27 cellular contexts compared by ENCODE assay signal in genomic region chr18:58095655-58096054, GRCh38. TPM values are rescaled to one million over a fixed set of nuclear protein-coding genes. Genes with fewer than 3 reads are reported as not detected.
DNase-seq lines count a peak whose midpoint lies in the region; ATAC-seq and TF ChIP-seq lines count a peak whose summit lies in the region.
"Had no signal": no experiment of that assay in that cellular context is flagged by ENCODE, and none has a peak within 500 bp of the region (broad histone marks: within the 10 kb centered on the region; RNA-seq: fewer than 3 reads in every experiment).

No MANE protein-coding gene starts in this region.

- no peaks in the 10 kb centered on the region for H3K4me1 Mint-ChIP-seq in activated T-cell treated with anti-CD3 and anti-CD28 coated beads, Interleukin-2, amount 50 U/mL, for 72 hours (ENCODE audit: low read depth)
- H3K4me1 Mint-ChIP-seq in neural progenitor cell (peaks cover 4% of the 10 kb centered on the region), type B pancreatic cell (ENCODE audit: unreplicated experiment) (peaks cover 54% of the 10 kb centered on the region)
- H3K4me1 Mint-ChIP-seq: CD8-positive, alpha-beta memory T cell had no signal

- H3K36me3 ChIP-seq in hepatocyte (replicated peaks; ENCODE audit: insufficient read depth, low read depth) (no peaks in the 10 kb centered on the region), neural progenitor cell (no peaks in the 10 kb centered on the region)
- H3K36me3 ChIP-seq: BE2C, MG63 had no signal

- H4K20me1 ChIP-seq in hepatocyte (ENCODE audit: insufficient read depth, poor library complexity, severe bottlenecking): no peaks in the 10 kb centered on the region
- peaks cover 72% of the 10 kb centered on the region for H4K20me1 ChIP-seq in neural progenitor cell (ENCODE audit: low read depth)

- H3K4me3 ChIP-seq in hepatocyte (no peak overlapping the region), neural progenitor cell (no peak overlapping the region)
- H3K4me3 ChIP-seq: MG63 had no signal

- in situ Hi-C loops in G401 (cut with HindIII; ENCODE audit: low sequenced_read_pairs): no loop called here

- no peaks in the 10 kb centered on the region for H3K27me3 ChIP-seq in hepatocyte
- no peaks in the 10 kb centered on the region for H3K27me3 ChIP-seq in neural progenitor cell
- H3K27me3 ChIP-seq: BE2C, MG63 had no signal

- H3K9me3 Mint-ChIP-seq in activated T-cell treated with anti-CD3 and anti-CD28 coated beads, Interleukin-2, amount 50 U/mL, for 72 hours: no peaks in the 10 kb centered on the region
- H3K9me3 Mint-ChIP-seq in neural progenitor cell: peaks cover 3% of the 10 kb centered on the region
- H3K9me3 Mint-ChIP-seq in type B pancreatic cell: peaks cover 4% of the 10 kb centered on the region
- H3K9me3 Mint-ChIP-seq: CD8-positive, alpha-beta memory T cell had no signal

- no peaks in the 10 kb centered on the region for H3K36me3 Mint-ChIP-seq in activated T-cell treated with anti-CD3 and anti-CD28 coated beads, Interleukin-2, amount 50 U/mL, for 72 hours (ENCODE audit: insufficient read depth in 2 of 2)
- H3K36me3 Mint-ChIP-seq in neural progenitor cell: peaks cover 13% of the 10 kb centered on the region
- peaks cover 9% of the 10 kb centered on the region for H3K36me3 Mint-ChIP-seq in type B pancreatic cell
- H3K36me3 Mint-ChIP-seq: CD8-positive, alpha-beta memory T cell had no signal

- H3K27ac Mint-ChIP-seq in activated T-cell treated with anti-CD3 and anti-CD28 coated beads, Interleukin-2, amount 50 U/mL, for 72 hours: peak overlapping the region; percentile 13
- H3K27ac Mint-ChIP-seq in neural progenitor cell (no peak overlapping the region), type B pancreatic cell (peak overlapping the region; percentile 68)
- H3K27ac Mint-ChIP-seq: CD8-positive, alpha-beta memory T cell had no signal

- no peak overlapping the region for H3K4me3 Mint-ChIP-seq in activated T-cell treated with anti-CD3 and anti-CD28 coated beads, Interleukin-2, amount 50 U/mL, for 72 hours
- H3K4me3 Mint-ChIP-seq in neural progenitor cell (no peak overlapping the region), type B pancreatic cell (no peak overlapping the region)
- H3K4me3 Mint-ChIP-seq: CD14-positive monocyte; CD8-positive, alpha-beta memory T cell had no signal

- no peak for ATAC-seq in activated T-cell treated with anti-CD3 and anti-CD28 coated beads, Interleukin-2, amount 50 U/mL, for 72 hours (replicated peaks in 1 of 2)
- ATAC-seq in Right ventricle myocardium superior (ENCODE audit: poor library complexity) (no peak), HG03342 (IDR thresholded peaks at IDR 0.05; ENCODE audit: unreplicated experiment) (no peak)

- TF ChIP-seq CTCF in hepatocyte (IDR thresholded peaks at IDR 0.05; ENCODE audit: poor library complexity) (no peak), neural progenitor cell (IDR thresholded peaks at IDR 0.05) (no peak), type B pancreatic cell (conservative IDR thresholded peaks at IDR 0.05) (no peak)

- H3K79me2 ChIP-seq in hepatocyte: peaks cover 90% of the 10 kb centered on the region
- peaks cover 21% of the 10 kb centered on the region for H3K79me2 ChIP-seq in neural progenitor cell (ENCODE audit: low read depth)

- 94% methylated on average over 2 of the region's 2 CpGs for WGBS in hepatocyte (ENCODE audit: low lambda C conversion rate, missing lambda C conversion rate)

- H3K9me3 ChIP-seq in hepatocyte (ENCODE audit: low read depth) (no peaks in the 10 kb centered on the region), neural progenitor cell (ENCODE audit: low read depth) (no peaks in the 10 kb centered on the region)
- H3K9me3 ChIP-seq: BE2C, MG63 had no signal

- H2AFZ ChIP-seq in hepatocyte (no peak overlapping the region), neural progenitor cell (replicated peaks) (no peak overlapping the region)

- intact Hi-C loops in Right ventricle myocardium superior (cut with DNase I): no loop called here

- no peak for DNase-seq in activated T-cell treated with anti-CD3 and anti-CD28 coated beads, Interleukin-2, amount 50 U/mL, for 72 hours
- DNase-seq in activated T-cell treated with anti-CD3 and anti-CD28 coated beads for 4 hours (no peak), hepatocyte (ENCODE audit: low spot score) (no peak), neural progenitor cell (ENCODE audit: low spot score) (no peak), type B pancreatic cell (ENCODE audit: extremely low spot score, unreplicated experiment) (no peak), Right ventricle myocardium superior (no peak), G401 (ENCODE audit: low spot score) (no peak)
- DNase-seq: ACHN; BE2C; CD8-positive, alpha-beta memory T cell; DMS79; EL; GF-D8; H7; IMR-90; KG1; MG63; NCI-H1105 treated with DMSO at 0.1 percent for 48 hours; NCI-H2029; NCI-H446 treated with DMSO at 0.1 percent for 48 hours; NCI-H526; NK-92 treated with Interleukin-12 subunit alpha and Interleukin-12 subunit beta, amount 100 ng/mL, for 24 hours; RPMI8226; SHP77 had no signal

- H3K4me1 ChIP-seq in hepatocyte (ENCODE audit: insufficient read depth) (peaks cover 37% of the 10 kb centered on the region), neural progenitor cell (peaks cover 14% of the 10 kb centered on the region)
- H3K4me1 ChIP-seq: BE2C had no signal

- no peaks in the 10 kb centered on the region for H3K27me3 Mint-ChIP-seq in activated T-cell treated with anti-CD3 and anti-CD28 coated beads, Interleukin-2, amount 50 U/mL, for 72 hours (ENCODE audit: low read depth)
- H3K27me3 Mint-ChIP-seq in neural progenitor cell (ENCODE audit: insufficient read depth, low read depth) (peaks cover 2% of the 10 kb centered on the region), type B pancreatic cell (no peaks in the 10 kb centered on the region)

- no peaks in the 10 kb centered on the region for H3K9me2 ChIP-seq in hepatocyte (replicated peaks; ENCODE audit: insufficient read depth)

- H3K4me2 ChIP-seq in hepatocyte: no peak overlapping the region
- peak overlapping the region; percentile 4 for H3K4me2 ChIP-seq in neural progenitor cell

- no peaks in the 10 kb centered on the region for H3F3A ChIP-seq in neural progenitor cell (ENCODE audit: low read depth)

- H3K27ac ChIP-seq in hepatocyte (peak overlapping the region; percentile 34), neural progenitor cell (no peak overlapping the region)
- H3K27ac ChIP-seq: 22Rv1 had no signal

- H3K9ac ChIP-seq in neural progenitor cell: no peak overlapping the region

RNA-seq across cellular contexts. Expression of gene NEDD4L, which starts 51.6 kb away (rescaled TPM):
- total RNA-seq in activated T-cell treated with anti-CD3 and anti-CD28 coated beads, Interleukin-2, amount 50 U/mL, for 72 hours: 1 to 10 TPM; 5.0 to 7.3 TPM
- total RNA-seq in hepatocyte (139 and 140 TPM in 2 replicates), neural progenitor cell (ENCODE audit: low replicate concordance) (51.5 and 55.5 TPM in 2 replicates), type B pancreatic cell (ENCODE audit: low replicate concordance) (84.7 and 93.5 TPM in 2 replicates), Right ventricle myocardium superior (51.4 TPM)
- 104 and 122 TPM in 2 replicates for polyA plus RNA-seq in hepatocyte
- total RNA-seq in G401 (2014; rRNA removed; shearing (Covaris generic)): 0.37 TPM in 1 of 2 replicates, not detected in the other
